ENCODE assay signal across 31 cellular contexts in the genomic region with DNA sequence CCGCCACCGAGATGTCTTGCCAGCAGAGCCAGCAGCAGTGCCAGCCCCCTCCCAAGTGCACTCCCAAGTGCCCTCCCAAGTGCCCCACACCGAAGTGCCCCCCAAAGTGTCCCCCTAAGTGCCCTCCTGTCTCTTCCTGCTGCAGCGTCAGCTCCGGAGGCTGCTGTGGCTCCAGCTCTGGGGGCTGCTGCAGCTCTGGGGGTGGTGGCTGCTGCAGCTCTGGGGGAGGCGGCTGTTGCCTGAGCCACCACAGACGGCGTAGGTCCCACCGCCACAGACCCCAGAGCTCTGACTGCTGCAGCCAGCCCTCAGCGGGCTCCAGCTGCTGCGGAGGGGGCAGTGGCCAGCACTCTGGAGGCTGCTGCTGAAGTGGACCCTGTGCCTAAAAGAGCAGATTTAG. TPM values are rescaled to one million over a fixed set of nuclear protein-coding genes. Genes with fewer than 3 reads are reported as not detected.
"Had no signal": no experiment of that assay in that cellular context is flagged by ENCODE, and none has a peak within 500 bp of the region (broad histone marks: within the 10 kb centered on the region; RNA-seq: fewer than 3 reads in every experiment).

No MANE protein-coding gene starts in this region.

- DNase-seq: stimulated activated CD4-positive, alpha-beta T cell treated with anti-CD3 and anti-CD28 coated beads, Interleukin-2, amount 100 ng/mL, for 48 hours; stimulated activated CD4-positive, alpha-beta T cell treated with anti-CD3 and anti-CD28 coated beads, Interleukin-4, amount 100 ng/mL, for 1 hour; stimulated activated CD4-positive, alpha-beta T cell treated with anti-CD3 and anti-CD28 coated beads, Interleukin-4, amount 100 ng/mL, for 24 hours; stimulated activated CD4-positive, alpha-beta T cell treated with anti-CD3 and anti-CD28 coated beads, Interleukin-4, amount 100 ng/mL, for 4 hours; stimulated activated CD8-positive, alpha-beta memory T cell treated with anti-CD3 and anti-CD28 coated beads, Interleukin-4, amount 100 ng/mL, for 48 hours; stimulated activated naive B cell treated with anti-CD40 and anti-IgM and Interleukin-4, amounts not matched to agents 10 μg/mL and 1 μg/mL and 100 μg/mL, for 72 hours; stimulated activated naive CD4-positive, alpha-beta T cell; stimulated activated naive CD4-positive, alpha-beta T cell treated with Interleukin-2 at 50 U/mL for 16 hours; stimulated activated naive CD8-positive, alpha-beta T cell treated with anti-CD3 and anti-CD28 coated beads, Interleukin-15, amount 100 ng/mL, for 72 hours; stimulated activated naive CD8-positive, alpha-beta T cell treated with anti-CD3 and anti-CD28 coated beads, Interleukin-15, Interleukin-2, amounts not matched to agents 100 U/mL and 50 U/mL, for 24 hours; stomach; substantia nigra; testis; thyroid gland; tibial artery; transverse colon; upper lobe of right lung; uterus had no signal

- H3K27me3 Mint-ChIP-seq: type B pancreatic cell had no signal

- H3K36me3 Mint-ChIP-seq: stimulated activated effector memory CD8-positive, alpha-beta T cell treated with anti-CD3 and anti-CD28 coated beads, Interleukin-12 subunit alpha, Interleukin-12 subunit beta, amount 100 ng/mL, for 72 hours; stimulated activated memory B cell treated with anti-CD40 and anti-IgM and Interleukin-4, amounts not matched to agents 10 μg/mL and 1 μg/mL and 100 μg/mL, for 72 hours; stimulated activated naive B cell treated with anti-CD40 and anti-IgM and Interleukin-4, amounts not matched to agents 10 μg/mL and 1 μg/mL and 100 μg/mL, for 72 hours; type B pancreatic cell had no signal

- H3K4me1 Mint-ChIP-seq: stimulated activated effector memory CD8-positive, alpha-beta T cell treated with anti-CD3 and anti-CD28 coated beads, Interleukin-12 subunit alpha, Interleukin-12 subunit beta, amount 100 ng/mL, for 72 hours; stimulated activated memory B cell treated with anti-CD40 and anti-IgM and Interleukin-4, amounts not matched to agents 10 μg/mL and 1 μg/mL and 100 μg/mL, for 72 hours; stimulated activated naive B cell treated with anti-CD40 and anti-IgM and Interleukin-4, amounts not matched to agents 10 μg/mL and 1 μg/mL and 100 μg/mL, for 72 hours; stimulated activated naive CD8-positive, alpha-beta T cell treated with anti-CD3 and anti-CD28 coated beads, Interleukin-15, amount 100 ng/mL, for 72 hours had no signal

- H3K36me3 ChIP-seq: stomach, suprapubic skin, thoracic aorta, thyroid gland, tibial artery, tibial nerve, transverse colon, upper lobe of left lung, upper lobe of right lung, uterus, vagina had no signal

- H3K9me3 ChIP-seq: suprapubic skin, testis, thoracic aorta, thyroid gland, tibial artery, transverse colon, upper lobe of left lung, upper lobe of right lung, uterus, vagina had no signal

- H3K4me1 ChIP-seq: stomach, suprapubic skin, testis, thyroid gland, tibial artery, tibial nerve, transverse colon, upper lobe of left lung, upper lobe of right lung, uterus, vagina had no signal

- H3K27ac Mint-ChIP-seq: stimulated activated effector memory CD8-positive, alpha-beta T cell treated with anti-CD3 and anti-CD28 coated beads, Interleukin-12 subunit alpha, Interleukin-12 subunit beta, amount 100 ng/mL, for 72 hours; stimulated activated memory B cell treated with anti-CD40 and anti-IgM and Interleukin-4, amounts not matched to agents 10 μg/mL and 1 μg/mL and 100 μg/mL, for 72 hours; stimulated activated naive B cell treated with anti-CD40 and anti-IgM and Interleukin-4, amounts not matched to agents 10 μg/mL and 1 μg/mL and 100 μg/mL, for 72 hours; stimulated activated naive CD8-positive, alpha-beta T cell treated with anti-CD3 and anti-CD28 coated beads, Interleukin-15, Interleukin-2, amounts not matched to agents 100 ng/mL and 50 ng/mL, for 24 hours; type B pancreatic cell had no signal

- H3K4me3 Mint-ChIP-seq: stimulated activated effector memory CD8-positive, alpha-beta T cell treated with anti-CD3 and anti-CD28 coated beads, Interleukin-12 subunit alpha, Interleukin-12 subunit beta, amount 100 ng/mL, for 72 hours; stimulated activated memory B cell treated with anti-CD40 and anti-IgM and Interleukin-4, amounts not matched to agents 10 μg/mL and 1 μg/mL and 100 μg/mL, for 72 hours; stimulated activated naive B cell treated with anti-CD40 and anti-IgM and Interleukin-4, amounts not matched to agents 10 μg/mL and 1 μg/mL and 100 μg/mL, for 72 hours; stimulated activated naive CD8-positive, alpha-beta T cell treated with anti-CD3 and anti-CD28 coated beads, Interleukin-15, amount 100 ng/mL, for 72 hours; stimulated activated naive CD8-positive, alpha-beta T cell treated with anti-CD3 and anti-CD28 coated beads, Interleukin-15, Interleukin-2, amounts not matched to agents 100 ng/mL and 50 ng/mL, for 24 hours; type B pancreatic cell had no signal

- H3K4me3 ChIP-seq: stomach, suprapubic skin, testis, thoracic aorta, thyroid gland, tibial artery, tibial nerve, transverse colon, upper lobe of left lung, upper lobe of right lung, uterus, vagina had no signal

- H3K27ac ChIP-seq: stomach, suprapubic skin, testis, thoracic aorta, thyroid gland, tibial artery, tibial nerve, transverse colon, upper lobe of left lung, upper lobe of right lung, uterus, vagina had no signal

- H3K27me3 ChIP-seq: suprapubic skin, testis, thyroid gland, tibial nerve, transverse colon, upper lobe of left lung, upper lobe of right lung, uterus, vagina had no signal

- ATAC-seq: stimulated activated effector memory CD8-positive, alpha-beta T cell treated with anti-CD3 and anti-CD28 coated beads, Interleukin-12 subunit alpha, Interleukin-12 subunit beta, amount 100 ng/mL, for 72 hours; stimulated activated memory B cell treated with anti-CD40 and anti-IgM and Interleukin-4, amounts not matched to agents 10 μg/mL and 1 μg/mL and 100 μg/mL, for 72 hours; stimulated activated naive B cell treated with anti-CD40 and anti-IgM and Interleukin-4, amounts not matched to agents 10 μg/mL and 1 μg/mL and 100 μg/mL, for 72 hours; stimulated activated naive CD8-positive, alpha-beta T cell treated with anti-CD3 and anti-CD28 coated beads, Interleukin-15, amount 100 ng/mL, for 72 hours; stimulated activated naive CD8-positive, alpha-beta T cell treated with anti-CD3 and anti-CD28 coated beads, Interleukin-15, Interleukin-2, amounts not matched to agents 100 U/mL and 50 U/mL, for 24 hours; upper lobe of right lung had no signal

RNA-seq across cellular contexts. Expression of a gene that starts 1.4 kb away (rescaled TPM):
- total RNA-seq: stomach, subcutaneous adipose tissue, temporal lobe, testis, thoracic aorta, thyroid gland, tibial nerve, transverse colon, upper lobe of left lung, upper lobe of right lung, ureter, urinary bladder, uterus, vagina had no signal
- polyA plus RNA-seq: stomach, urinary bladder had no signal

RNA-seq across cellular contexts. Expression of a gene that starts 9.7 kb away (rescaled TPM):
- total RNA-seq: stomach, subcutaneous adipose tissue, temporal lobe, testis, thoracic aorta, thyroid gland, tibial nerve, transverse colon, upper lobe of left lung, upper lobe of right lung, ureter, urinary bladder, uterus, vagina had no signal
- polyA plus RNA-seq: stomach had no signal

RNA-seq across cellular contexts. Expression of a gene that starts 18.5 kb away (rescaled TPM):
- total RNA-seq: stomach, subcutaneous adipose tissue, temporal lobe, testis, thyroid gland, tibial nerve, transverse colon, upper lobe of left lung, upper lobe of right lung, ureter, urinary bladder, uterus had no signal
- polyA plus RNA-seq: urinary bladder had no signal

RNA-seq across cellular contexts. Expression of a gene that starts 20.2 kb away (rescaled TPM):
- total RNA-seq: stomach, subcutaneous adipose tissue, temporal lobe, testis, thoracic aorta, thyroid gland, tibial nerve, transverse colon, upper lobe of left lung, upper lobe of right lung, ureter, urinary bladder, uterus, vagina had no signal
- polyA plus RNA-seq: stomach, urinary bladder had no signal

RNA-seq across cellular contexts. Expression of a gene that starts 30.1 kb away (rescaled TPM):
- total RNA-seq: stomach, subcutaneous adipose tissue, temporal lobe, testis, thyroid gland, tibial nerve, transverse colon, upper lobe of left lung, upper lobe of right lung, ureter, urinary bladder, uterus, vagina had no signal
- polyA plus RNA-seq: urinary bladder had no signal
